Comparison of ENCODE assay signal across 19 cellular contexts in genomic region chr4:87278335-87278794, GRCh38. TPM values are rescaled to one million over a fixed set of nuclear protein-coding genes. Genes with fewer than 3 reads are reported as not detected.
DNase-seq lines count a peak whose midpoint lies in the region; ATAC-seq, FAIRE-seq and TF ChIP-seq lines count a peak whose summit lies in the region.
"Had no signal": no experiment of that assay in that cellular context is flagged by ENCODE, and none has a peak within 500 bp of the region (broad histone marks: within the 10 kb centered on the region; RNA-seq: fewer than 3 reads in every experiment).

No MANE protein-coding gene starts in this region.

- TF ChIP-seq CTCF in DND-41 (IDR thresholded peaks at IDR 0.05; ENCODE audit: borderline replicate concordance, extremely low read depth, low read length, poor library complexity, severe bottlenecking) (no peak), hepatocyte (IDR thresholded peaks at IDR 0.05; ENCODE audit: poor library complexity) (no peak), liver (IDR thresholded peaks at IDR 0.05; ENCODE audit: low read depth, low read length, missing input control) (no peak), pancreas (IDR thresholded peaks at IDR 0.05) (no peak)

- ATAC-seq in DND-41 (ENCODE audit: insufficient read depth, low read depth) = no peak
- peak in 3 of 4 donors; percentile 48 to 61 (median 60) for ATAC-seq in pancreas
- ATAC-seq in HG02623 (IDR thresholded peaks at IDR 0.05; ENCODE audit: unreplicated experiment) = no peak

- 64% methylated on average over 3 of the region's 3 CpGs for WGBS in hepatocyte (ENCODE audit: low lambda C conversion rate, missing lambda C conversion rate)
- 35% methylated on average over 3 of the region's 3 CpGs for WGBS in liver
- 42 to 44% methylated on average over 3 of the region's 3 CpGs for WGBS in pancreas, 2 donors

- no peaks in the 10 kb centered on the region for H3K9me2 ChIP-seq in hepatocyte (replicated peaks; ENCODE audit: insufficient read depth)

- H3K4me1 ChIP-seq in DND-41 (ENCODE audit: insufficient read depth, low read length) (no peaks in the 10 kb centered on the region), hepatocyte (ENCODE audit: insufficient read depth) (peaks cover 6% of the 10 kb centered on the region), liver (ENCODE audit: control insufficient read depth in 4 of 4, insufficient read depth in 4 of 4, low read length in 3 of 4) (peaks cover 0 to 25% (median 5%) of the 10 kb centered on the region in 4 donors), pancreas (peaks cover 0 to 7% (median 0%) of the 10 kb centered on the region in 3 donors)

- intact Hi-C loops in pancreas (cut with DNase I) = no loop called here

- H3K4me3 ChIP-seq in DND-41 (ENCODE audit: low read depth in 1 of 2, low read length in 2 of 2) = no peak overlapping the region
- no peak overlapping the region for H3K4me3 ChIP-seq in hepatocyte
- no peak overlapping the region for H3K4me3 ChIP-seq in liver (ENCODE audit: low read depth in 1 of 3, low read length in 3 of 3)
- no peak overlapping the region for H3K4me3 ChIP-seq in pancreas
- H3K4me3 ChIP-seq: BLaER1 treated with 17β-estradiol and CSF1 and Interleukin-3, amounts not matched to agents 10 nM and 100 nM; GM23248 had no signal

- H3K9me3 ChIP-seq in DND-41 (ENCODE audit: insufficient read depth, low read length, severe bottlenecking) (no peaks in the 10 kb centered on the region), hepatocyte (ENCODE audit: low read depth) (no peaks in the 10 kb centered on the region), liver (ENCODE audit: control insufficient read depth in 4 of 4, low read length in 3 of 4) (no peaks in the 10 kb centered on the region), pancreas (no peaks in the 10 kb centered on the region)

- no peaks in the 10 kb centered on the region for H4K20me1 ChIP-seq in DND-41 (ENCODE audit: insufficient read depth, low read length)
- H4K20me1 ChIP-seq in hepatocyte (ENCODE audit: insufficient read depth, poor library complexity, severe bottlenecking) = no peaks in the 10 kb centered on the region
- H4K20me1 ChIP-seq: BLaER1 treated with 17β-estradiol and CSF1 and Interleukin-3, amounts not matched to agents 10 nM and 100 nM had no signal

- DNase-seq in DND-41 = no peak
- peak; percentile 33 for DNase-seq in hepatocyte (ENCODE audit: low spot score)
- DNase-seq in pancreas = peak in 1 of 6 donors; percentile 13
- no peak for DNase-seq in activated naive CD4-positive, alpha-beta T cell treated with anti-CD3 and anti-CD28 coated beads, Interleukin-2, amount 50 U/mL, for 16 hours
- no peak for DNase-seq in NCI-H1092 treated with DMSO at 0.1 percent for 48 hours (lab: John Stamatoyannopoulos, UW)
- DNase-seq: ACHN; Calu3; CD4-positive, CD25-positive, alpha-beta regulatory T cell; DMS 273 treated with DMSO at 0.1 percent for 48 hours; EL; GM23248; H7 had no signal

- H3K79me2 ChIP-seq in DND-41 (ENCODE audit: insufficient read depth, low read length) = no peaks in the 10 kb centered on the region
- H3K79me2 ChIP-seq in hepatocyte = no peaks in the 10 kb centered on the region

- H3K4me2 ChIP-seq in DND-41 (ENCODE audit: insufficient read depth, low read length) (no peak overlapping the region), hepatocyte (peak overlapping the region; percentile 6)
- H3K4me2 ChIP-seq: BLaER1 treated with 17β-estradiol and CSF1 and Interleukin-3, amounts not matched to agents 10 nM and 100 nM had no signal

- H3K27me3 ChIP-seq in DND-41 (ENCODE audit: insufficient read depth, low read length, poor library complexity) = no peaks in the 10 kb centered on the region
- H3K27me3 ChIP-seq in hepatocyte = no peaks in the 10 kb centered on the region
- no peaks in the 10 kb centered on the region for H3K27me3 ChIP-seq in liver (ENCODE audit: control insufficient read depth in 4 of 4, insufficient read depth in 4 of 4, low read length in 3 of 4)
- H3K27me3 ChIP-seq in pancreas = no peaks in the 10 kb centered on the region
- H3K27me3 ChIP-seq: BLaER1 treated with 17β-estradiol and CSF1 and Interleukin-3, amounts not matched to agents 10 nM and 100 nM had no signal

- H3K36me3 ChIP-seq in DND-41 (ENCODE audit: insufficient read depth, low read length) (no peaks in the 10 kb centered on the region), hepatocyte (replicated peaks; ENCODE audit: insufficient read depth, low read depth) (no peaks in the 10 kb centered on the region), liver (ENCODE audit: control insufficient read depth in 4 of 4, insufficient read depth in 3 of 4, low read depth in 1 of 4, low read length in 3 of 4) (no peaks in the 10 kb centered on the region), pancreas (no peaks in the 10 kb centered on the region)
- H3K36me3 ChIP-seq: BLaER1 treated with 17β-estradiol and CSF1 and Interleukin-3, amounts not matched to agents 10 nM and 100 nM had no signal

- FAIRE-seq in pancreas (lab: Jason Lieb, UNC) = no peak
- FAIRE-seq: G401.6, GM12891 had no signal

- peak; percentile 46 to 64 for TF ChIP-seq RAD21 in liver (IDR thresholded peaks at IDR 0.05)

- H3K9ac ChIP-seq in DND-41 (ENCODE audit: low read depth, low read length) = no peak overlapping the region
- H3K9ac ChIP-seq in liver (ENCODE audit: low read depth in 1 of 2, low read length in 2 of 2) = peak overlapping the region in 1 of 2 donors; percentile 98
- H3K9ac ChIP-seq: BLaER1 treated with 17β-estradiol and CSF1 and Interleukin-3, amounts not matched to agents 10 nM and 100 nM; GM23248 had no signal

- H2AFZ ChIP-seq in DND-41 (ENCODE audit: low read depth, low read length) = 0 out of 2 replicates have a peak overlapping the region, but pooled peaks have one; percentile 36
- no peak overlapping the region for H2AFZ ChIP-seq in hepatocyte
- H2AFZ ChIP-seq: GM23248 had no signal

- no peak overlapping the region for H3K27ac ChIP-seq in DND-41 (ENCODE audit: low read length)
- H3K27ac ChIP-seq in hepatocyte = peak overlapping the region; percentile 32
- H3K27ac ChIP-seq in liver (ENCODE audit: low read depth in 1 of 2, low read length in 2 of 2) = peak overlapping the region; percentile 95 to 96
- H3K27ac ChIP-seq in pancreas = no peak overlapping the region
- H3K27ac ChIP-seq: BLaER1 treated with 17β-estradiol and CSF1 and Interleukin-3, amounts not matched to agents 10 nM and 100 nM; GM23248 had no signal

TF ChIP-seq in liver, 16 proteins besides CTCF, POLR2A, EP300 and RAD21 (continues in another document):
- TF ChIP-seq ATF3 (IDR thresholded peaks at IDR 0.05) = no peak
- TF ChIP-seq NR2F2 (IDR thresholded peaks at IDR 0.05) = no peak
- no peak for TF ChIP-seq EGR1 (IDR thresholded peaks at IDR 0.05; ENCODE audit: low read depth in 2 of 2)
- TF ChIP-seq YY1 (IDR thresholded peaks at IDR 0.05) = peak; percentile 79
- TF ChIP-seq TAF1 (conservative IDR thresholded peaks at IDR 0.05) = no peak
- peak; percentile 87 for TF ChIP-seq HNF4G (IDR thresholded peaks at IDR 0.05)
- TF ChIP-seq FOXA1 (IDR thresholded peaks at IDR 0.05) = peak; percentile 88
- TF ChIP-seq RXRA (IDR thresholded peaks at IDR 0.05) = peak; percentile 94 to 98
- TF ChIP-seq JUND (IDR thresholded peaks at IDR 0.05) = peak; percentile 71 to 96
- TF ChIP-seq MAX (IDR thresholded peaks at IDR 0.05) = peak; percentile 74
- TF ChIP-seq ZBTB33 (IDR thresholded peaks at IDR 0.05) = peak; percentile 92

RNA-seq across cellular contexts. Expression of gene HSD17B13, which starts 44.3 kb away (rescaled TPM):
- total RNA-seq in hepatocyte (0.52 and 1.00 TPM in 2 replicates), liver (10 to 100 TPM in 1 of 2 donors, under 1 TPM in 1; 0.09 to 20.3 TPM), pancreas (1 to 10 TPM in 1 of 6 donors, under 1 TPM in 5; 0.24 to 2.7 (median 0.53) TPM)
- polyA plus RNA-seq in hepatocyte (0.30 and 0.81 TPM in 2 replicates), liver (10 to 100 TPM; 25.3 to 61.7 TPM), pancreas (under 1 TPM; 0.75 to 0.84 TPM)
- total RNA-seq: A172, Calu3, GM23248, HT-29 had no signal
- polyA plus RNA-seq: GM23248 had no signal

RNA-seq across cellular contexts. Expression of gene KLHL8, which starts 57.9 kb away (rescaled TPM):
- 22.4 and 23.9 TPM in 2 replicates for total RNA-seq in hepatocyte
- 10.0 and 10.9 TPM in 2 replicates for polyA plus RNA-seq in hepatocyte
- total RNA-seq in liver = 10 to 100 TPM in 1 of 2 donors, 1 to 10 TPM in 1; 7.4 to 14.4 TPM
- polyA plus RNA-seq in liver = 1 to 10 TPM; 2.9 TPM
- 1 to 10 TPM; 4.0 to 9.8 (median 6.0) TPM for total RNA-seq in pancreas
- 1 to 10 TPM; 1.7 to 3.4 TPM for polyA plus RNA-seq in pancreas

Comparison
In these comparisons a context has a peak if more than half of its experiments do, and no peak if none do; other contexts are left out.
1. ATAC-seq: peak in pancreas (3 of 4); none in DND-41 (single experiment) and HG02623 (single experiment).
2. H3K27ac ChIP-seq: peak in hepatocyte (single experiment) and liver (2 of 2); none in DND-41 (single experiment) and pancreas (0 of 4).